In genomic region chr7:12855036-12855435, GRCh38 we compare ENCODE assay signal across 23 cellular contexts.
"Had no signal": no experiment of that assay in that cellular context is flagged by ENCODE, and none has a peak within 500 bp of the region (broad histone marks: within the 10 kb centered on the region; RNA-seq: fewer than 3 reads in every experiment).

No MANE protein-coding gene starts in this region.

- H3K4me1 ChIP-seq: colonic mucosa, esophagus muscularis mucosa, gastroesophageal sphincter, heart right ventricle, left lung, lower lobe of right lung had no signal

- DNase-seq: cerebellar nuclear complex; colonic mucosa; cortex of kidney; effector CD8-positive, alpha-beta T cell; effector memory CD8-positive, alpha-beta T cell; endodermal cell; foreskin keratinocyte; heart right ventricle; hippocampal formation; left cardiac atrium; left lung; left ventricle myocardium superior; lower lobe of right lung; mammary epithelial cell; mesendoderm; midbrain; naive thymus-derived CD4-positive, alpha-beta T cell had no signal

- H3K27me3 ChIP-seq: colonic mucosa, esophagus muscularis mucosa, foreskin keratinocyte, gastroesophageal sphincter, heart right ventricle, left lung had no signal

- FAIRE-seq: endometrium, frontal cortex, islet of Langerhans, keratinocyte had no signal

- H3K27ac ChIP-seq: colonic mucosa, esophagus muscularis mucosa, foreskin keratinocyte, gastroesophageal sphincter, heart right ventricle, left lung, lower lobe of right lung had no signal

- ATAC-seq: effector memory CD8-positive, alpha-beta T cell; foreskin keratinocyte; gastroesophageal sphincter; heart right ventricle; left cardiac atrium; left lung; left ventricle myocardium superior; lower lobe of right lung; naive thymus-derived CD4-positive, alpha-beta T cell had no signal

- H3K9me3 ChIP-seq: colonic mucosa, esophagus muscularis mucosa, gastroesophageal sphincter, heart right ventricle, left lung, lower lobe of right lung had no signal

- H3K4me3 ChIP-seq: colonic mucosa, esophagus muscularis mucosa, gastroesophageal sphincter, heart right ventricle, left lung, lower lobe of right lung had no signal

- H3K36me3 ChIP-seq: colonic mucosa, esophagus muscularis mucosa, gastroesophageal sphincter, heart right ventricle, left lung, lower lobe of right lung had no signal
